ENCODE assay signal across 8 cellular contexts in the genomic region with DNA sequence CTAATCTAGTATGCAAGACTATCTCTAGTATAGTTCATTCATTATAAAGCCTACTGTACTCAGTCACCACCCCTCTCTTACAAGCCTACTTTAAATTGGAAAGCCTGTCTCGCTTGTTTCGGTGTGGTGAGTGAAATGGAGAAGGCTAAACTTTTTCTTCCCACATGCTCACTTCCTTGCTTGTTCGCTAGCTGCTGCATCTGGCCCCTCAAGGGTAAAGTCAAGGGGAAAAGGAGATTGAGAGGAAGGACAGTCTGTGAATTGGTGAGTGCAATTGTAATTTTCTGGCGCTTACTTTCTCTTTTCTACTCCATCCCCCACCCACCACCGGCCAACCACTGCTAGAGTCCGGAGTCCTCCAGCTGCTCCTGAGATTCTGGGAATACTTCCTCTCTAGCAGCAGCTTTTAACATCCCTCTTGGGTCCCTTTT. TPM values are rescaled to one million over a fixed set of nuclear protein-coding genes. Genes with fewer than 3 reads are reported as not detected.
DNase-seq lines count a peak whose midpoint lies in the region; ATAC-seq and TF ChIP-seq lines count a peak whose summit lies in the region.

No MANE protein-coding gene starts in this region.

- H3K36me3 Mint-ChIP-seq in endothelial cell (ENCODE audit: low read depth, unreplicated experiment), result no peaks in the 10 kb centered on the region

- no peak for TF ChIP-seq CTCF in GM10248 (IDR thresholded peaks at IDR 0.05; ENCODE audit: control extremely low read depth, extremely low read depth, low read depth, missing control alignments)
- TF ChIP-seq CTCF in endothelial cell (IDR thresholded peaks at IDR 0.05; ENCODE audit: unreplicated experiment), result no peak

- peaks cover 19% of the 10 kb centered on the region for H3K4me1 Mint-ChIP-seq in endothelial cell (ENCODE audit: unreplicated experiment)

- DNase-seq in GM10248 (ENCODE audit: extremely low spot score) (peak; percentile 31), endothelial cell (ENCODE audit: low spot score) (no peak), NCI-H187 treated with DMSO at 0.1 percent for 48 hours (lab: John Stamatoyannopoulos, UW) (no peak), mucosa of gallbladder (ENCODE audit: low spot score) (no peak), EL (no peak), NCI-H748 treated with DMSO at 0.1 percent for 48 hours (lab: John Stamatoyannopoulos, UW) (no peak)

- H3K4me3 Mint-ChIP-seq in endothelial cell (ENCODE audit: unreplicated experiment), result no peak overlapping the region

- CTCF ChIA-PET in GM10248 (lab: Yijun Ruan, JAX), result interaction anchor here (0.9 to 1.2 kb wide), 2 partner anchors 14 to 19 kb away, joined by 3 to 4 read pairs; no protein-coding TSS in a partner anchor

- peak; percentile 43 for ATAC-seq in GM21367 (IDR thresholded peaks at IDR 0.05; ENCODE audit: unreplicated experiment)
- ATAC-seq in HG03521 (IDR thresholded peaks at IDR 0.05; ENCODE audit: unreplicated experiment), result peak; percentile 38

- POLR2A ChIA-PET in GM10248 (lab: Yijun Ruan, JAX), result no interaction called here

- H3K9me3 Mint-ChIP-seq in endothelial cell (ENCODE audit: unreplicated experiment), result no peaks in the 10 kb centered on the region

- peak overlapping the region; percentile 72 for H3K27ac Mint-ChIP-seq in endothelial cell (ENCODE audit: unreplicated experiment)

- H3K27me3 Mint-ChIP-seq in endothelial cell (ENCODE audit: unreplicated experiment), result no peaks in the 10 kb centered on the region

RNA-seq across cellular contexts. Expression of a gene that starts 12.1 kb away (rescaled TPM):
- total RNA-seq in endothelial cell (ENCODE audit: unreplicated experiment) (20.1 TPM), mucosa of gallbladder (22.3 TPM)

RNA-seq across cellular contexts. Expression of a gene that starts 25.0 kb away (rescaled TPM):
- total RNA-seq in endothelial cell (ENCODE audit: unreplicated experiment) (not detected), mucosa of gallbladder (0.20 TPM)
